2 cellular contexts compared by ENCODE assay signal in genomic region chr1:10186453-10187319, GRCh38.
TF ChIP-seq lines count a peak whose summit lies in the region.

No MANE protein-coding gene starts in this region.

TF ChIP-seq in HEK293, 187 proteins besides CTCF, POLR2A, EP300 and RAD21 (continued from another document):
- no peak for TF ChIP-seq ZNF560 (tag by site-specific recombination; IDR thresholded peaks at IDR 0.05; ENCODE audit: borderline replicate concordance)
- TF ChIP-seq PRDM6 (tag by site-specific recombination; IDR thresholded peaks at IDR 0.05) = no peak
- peak; percentile 19; the same call in 1 of the 2 replicates for TF ChIP-seq ZNF585B (tag by site-specific recombination; IDR thresholded peaks at IDR 0.05)
- TF ChIP-seq KLF16 (tag by site-specific recombination; IDR thresholded peaks at IDR 0.05) = no peak
- no peak for TF ChIP-seq HIC1 (tag by site-specific recombination; IDR thresholded peaks at IDR 0.05)
- TF ChIP-seq ZSCAN4 (tag by site-specific recombination; IDR thresholded peaks at IDR 0.05) = peak; percentile 64; the same call in 1 of the 2 replicates
- no peak for TF ChIP-seq SP7 (tag by site-specific recombination; IDR thresholded peaks at IDR 0.05)

TF ChIP-seq in SK-N-SH, 30 proteins besides CTCF, POLR2A, EP300 and RAD21 (continued from another document):
- TF ChIP-seq EZH2phosphoT487 (IDR thresholded peaks at IDR 0.05; ENCODE audit: borderline replicate concordance, low read depth) (no peak), RCOR1 (IDR thresholded peaks at IDR 0.05; ENCODE audit: low read length) (no peak), GATA2 (CRISPR knock-in tag; IDR thresholded peaks at IDR 0.05) (no peak), IRF3 (IDR thresholded peaks at IDR 0.05; ENCODE audit: low read depth, low read length) (no peak), RXRA (IDR thresholded peaks at IDR 0.05; ENCODE audit: borderline replicate concordance, low read depth) (no peak), TCF12 (IDR thresholded peaks at IDR 0.05) (no peak), MXI1 (IDR thresholded peaks at IDR 0.05; ENCODE audit: low read depth, low read length) (no peak), POLR2AphosphoS5 (IDR thresholded peaks at IDR 0.05; ENCODE audit: low read depth, low read length) (no peak), SIN3A (IDR thresholded peaks at IDR 0.05; ENCODE audit: borderline replicate concordance, low read depth, low read length) (no peak), NRF1 (IDR thresholded peaks at IDR 0.05; ENCODE audit: low read depth, low read length) (no peak), MAX (IDR thresholded peaks at IDR 0.05; ENCODE audit: low read depth) (no peak), CHD2 (IDR thresholded peaks at IDR 0.05; ENCODE audit: low read length, partially characterized antibody) (no peak), JUND (IDR thresholded peaks at IDR 0.05) (no peak)
